Comparison of ENCODE assay signal across 11 cellular contexts in genomic region chr2:64978514-64979268, GRCh38. TPM values are rescaled to one million over a fixed set of nuclear protein-coding genes. Genes with fewer than 3 reads are reported as not detected.
A peak's percentile ranks its signal among the peaks of the same experiment; 100 is the strongest.
DNase-seq lines count a peak whose midpoint lies in the region; TF ChIP-seq lines count a peak whose summit lies in the region.
"Had no signal": no experiment of that assay in that cellular context is flagged by ENCODE, and none has a peak within 500 bp of the region (broad histone marks: within the 10 kb centered on the region; RNA-seq: fewer than 3 reads in every experiment).

No MANE protein-coding gene starts in this region.

- H3K4me2 ChIP-seq in OCI-LY7 (ENCODE audit: low read length) = no peak overlapping the region

- H3K36me3 ChIP-seq in OCI-LY7 (ENCODE audit: insufficient read depth, low read length) = no peaks in the 10 kb centered on the region

- H4K20me1 ChIP-seq in OCI-LY7 (ENCODE audit: insufficient read depth, low read length) = no peaks in the 10 kb centered on the region

- H3K9me3 ChIP-seq in OCI-LY7 (ENCODE audit: low read length) = no peaks in the 10 kb centered on the region

- no TSS peak for BruUV-seq in OCI-LY7 (replicated peaks; lab: Mats Ljungman, UMichigan)

- no peak overlapping the region for H3K27ac Mint-ChIP-seq in activated T-helper 2 cell treated with anti-CD3 and anti-CD28 coated beads, Interferon-gamma antibody, Interleukin-2, Interleukin-4, amounts not matched to agents 10 μg/mL and 5 μg/mL and 100 μg/mL, durations not matched to agents 14 hours and 24 hours and 36 hours
- H3K27ac Mint-ChIP-seq: activated naive CD8-positive, alpha-beta T cell had no signal

- POLR2A ChIA-PET in OCI-LY7 (lab: Charles Lee) = interaction anchor here (0.7 to 1.9 kb wide), 4 partner anchors 9 to 25 kb away, joined by 3 to 10 read pairs (median 4); no protein-coding TSS in a partner anchor
- POLR2A ChIA-PET in HEK293T (lab: Yijun Ruan, JAX) = interaction anchor here (0.7 to 1.7 kb wide), 4 partner anchors 10 to 77 kb away, joined by 3 to 7 read pairs (median 3); partner anchors contain the start of gene CEP68

- H3K27me3 Mint-ChIP-seq in activated T-helper 2 cell treated with anti-CD3 and anti-CD28 coated beads, Interferon-gamma antibody, Interleukin-2, Interleukin-4, amounts not matched to agents 10 μg/mL and 5 μg/mL and 100 μg/mL, durations not matched to agents 14 hours and 24 hours and 36 hours (ENCODE audit: low read depth) = peaks cover 10% of the 10 kb centered on the region
- H3K27me3 Mint-ChIP-seq: activated naive CD8-positive, alpha-beta T cell had no signal

- H3K27ac ChIP-seq in OCI-LY7 (ENCODE audit: low read depth, low read length, poor library complexity, severe bottlenecking) (no peak overlapping the region), epithelial cell of prostate (peak overlapping the region; percentile 85)

- CTCF ChIA-PET in OCI-LY7 (lab: Charles Lee; ENCODE audit: unreplicated experiment) = interaction anchor here (0.9 kb wide), 1 partner anchor 14 kb away, joined by 3 read pairs; no protein-coding TSS in a partner anchor
- CTCF ChIA-PET in HEK293T (lab: Yijun Ruan, JAX) = interaction anchor here (0.7 kb wide), 1 partner anchor 196 kb away, joined by 3 read pairs; no protein-coding TSS in a partner anchor

- H3K4me1 ChIP-seq in OCI-LY7 (ENCODE audit: insufficient read depth, low read length, poor library complexity, severe bottlenecking) = peaks cover 9% of the 10 kb centered on the region

- H3K36me3 Mint-ChIP-seq in activated T-helper 2 cell treated with anti-CD3 and anti-CD28 coated beads, Interferon-gamma antibody, Interleukin-2, Interleukin-4, amounts not matched to agents 10 μg/mL and 5 μg/mL and 100 μg/mL, durations not matched to agents 14 hours and 24 hours and 36 hours (ENCODE audit: low read depth) = peaks cover 3% of the 10 kb centered on the region
- H3K36me3 Mint-ChIP-seq: activated naive CD8-positive, alpha-beta T cell had no signal

- peaks cover 49% of the 10 kb centered on the region for H3K4me1 Mint-ChIP-seq in activated T-helper 2 cell treated with anti-CD3 and anti-CD28 coated beads, Interferon-gamma antibody, Interleukin-2, Interleukin-4, amounts not matched to agents 10 μg/mL and 5 μg/mL and 100 μg/mL, durations not matched to agents 14 hours and 24 hours and 36 hours (ENCODE audit: low read depth)

- H3K9me3 Mint-ChIP-seq in activated T-helper 2 cell treated with anti-CD3 and anti-CD28 coated beads, Interferon-gamma antibody, Interleukin-2, Interleukin-4, amounts not matched to agents 10 μg/mL and 5 μg/mL and 100 μg/mL, durations not matched to agents 14 hours and 24 hours and 36 hours = no peaks in the 10 kb centered on the region

- peak; percentile 59 for DNase-seq in A172 (ENCODE audit: low spot score)
- DNase-seq in GM12864 (ENCODE audit: low read depth) = no peak
- peak; percentile 32 for DNase-seq in OCI-LY7 (ENCODE audit: low spot score)
- no peak for DNase-seq in epithelial cell of prostate (ENCODE audit: low read depth, low spot score)
- DNase-seq in Ammon's horn (ENCODE audit: low spot score) = no peak
- no peak for DNase-seq in activated T-helper 2 cell treated with anti-CD3 and anti-CD28 coated beads, Interferon-gamma antibody, Interleukin-2, Interleukin-4, amounts not matched to agents 10 μg/mL and 5 μg/mL and 100 μg/mL, durations not matched to agents 14 hours and 24 hours and 36 hours (ENCODE audit: low spot score)
- no peak for DNase-seq in HEK293T (ENCODE audit: extremely low spot score)
- no peak for DNase-seq in activated CD8-positive, alpha-beta memory T cell treated with anti-CD3 and anti-CD28 coated beads for 24 hours
- DNase-seq: kidney; stimulated activated CD4-positive, alpha-beta T cell treated with anti-CD3 and anti-CD28 coated beads, Interleukin-4, amount 100 ng/mL, for 24 hours had no signal

- no peak overlapping the region for H2AFZ ChIP-seq in OCI-LY7 (ENCODE audit: low read length)

- TF ChIP-seq CTCF in GM12864 (IDR thresholded peaks at IDR 0.05; ENCODE audit: low read depth, low read length, missing control alignments) = peak; percentile 46
- peak; percentile 71 for TF ChIP-seq CTCF in OCI-LY7 (conservative IDR thresholded peaks at IDR 0.05; ENCODE audit: low read length)

- no peak overlapping the region for H3K4me3 Mint-ChIP-seq in activated T-helper 2 cell treated with anti-CD3 and anti-CD28 coated beads, Interferon-gamma antibody, Interleukin-2, Interleukin-4, amounts not matched to agents 10 μg/mL and 5 μg/mL and 100 μg/mL, durations not matched to agents 14 hours and 24 hours and 36 hours (ENCODE audit: low read depth)
- H3K4me3 Mint-ChIP-seq: activated naive CD8-positive, alpha-beta T cell had no signal

- intact Hi-C loops in OCI-LY7 (cut with micrococcal nuclease; ENCODE audit: unreplicated experiment) = no loop called here
- intact Hi-C loops in activated T-helper 2 cell treated with anti-CD3 and anti-CD28 coated beads, Interferon-gamma antibody, Interleukin-2, Interleukin-4, amounts not matched to agents 10 μg/mL and 5 μg/mL and 100 μg/mL, durations not matched to agents 14 hours and 24 hours and 36 hours (cut with micrococcal nuclease) = loop anchor here (1.0 kb wide), 1 partner anchor 65 kb away; no protein-coding TSS in a partner anchor

- no peaks in the 10 kb centered on the region for H3K9me2 ChIP-seq in OCI-LY7 (ENCODE audit: insufficient read depth, low read length)

- H3K79me2 ChIP-seq in OCI-LY7 (ENCODE audit: insufficient read depth, low read depth, low read length) = no peaks in the 10 kb centered on the region

- H3K4me3 ChIP-seq in GM12864 (ENCODE audit: low read depth, low read length) = no peak overlapping the region
- H3K4me3 ChIP-seq in OCI-LY7 (ENCODE audit: low read depth, low read length, poor library complexity, severe bottlenecking) = no peak overlapping the region

TF ChIP-seq in HEK293T, 16 proteins besides CTCF, POLR2A, EP300 and RAD21:
- TF ChIP-seq PKNOX1 (IDR thresholded peaks at IDR 0.05) = no peak
- TF ChIP-seq ELF4 (IDR thresholded peaks at IDR 0.05) = no peak
- no peak for TF ChIP-seq L3MBTL2 (conservative IDR thresholded peaks at IDR 0.05)
- TF ChIP-seq FOXK2 (IDR thresholded peaks at IDR 0.05) = no peak
- no peak for TF ChIP-seq CTBP1 (IDR thresholded peaks at IDR 0.05; ENCODE audit: borderline replicate concordance)
- TF ChIP-seq HDGF (IDR thresholded peaks at IDR 0.05; ENCODE audit: borderline replicate concordance) = no peak
- no peak for TF ChIP-seq TARDBP (IDR thresholded peaks at IDR 0.05)
- TF ChIP-seq ZNF384 (IDR thresholded peaks at IDR 0.05) = no peak
- no peak for TF ChIP-seq BHLHE40 (IDR thresholded peaks at IDR 0.05; ENCODE audit: borderline replicate concordance)
- TF ChIP-seq SUZ12 (IDR thresholded peaks at IDR 0.05) = no peak
- no peak for TF ChIP-seq ARNT (IDR thresholded peaks at IDR 0.05)
- TF ChIP-seq SP1 (IDR thresholded peaks at IDR 0.05) = no peak
- TF ChIP-seq FOXA1 (IDR thresholded peaks at IDR 0.05) = no peak
- no peak for TF ChIP-seq LEF1 (IDR thresholded peaks at IDR 0.05; ENCODE audit: borderline replicate concordance)

RNA-seq across cellular contexts. Expression of gene SLC1A4, which starts 10.5 kb away (rescaled TPM):
- total RNA-seq in A172 (2014; rRNA removed; shearing (Covaris generic)) = 9.8 and 10.9 TPM in 2 replicates
- total RNA-seq in OCI-LY7 (2014; rRNA removed; shearing (Covaris generic)) = 17.2 and 20.6 TPM in 2 replicates
- total RNA-seq in OCI-LY7 (2022) = 27.7 and 31.1 TPM in 2 replicates
- total RNA-seq in activated T-helper 2 cell treated with anti-CD3 and anti-CD28 coated beads, Interferon-gamma antibody, Interleukin-2, Interleukin-4, amounts not matched to agents 10 μg/mL and 5 μg/mL and 100 μg/mL, durations not matched to agents 14 hours and 24 hours and 36 hours = 21.0 and 22.5 TPM in 2 replicates

Comparison
In these comparisons a context has a peak if more than half of its experiments do, and no peak if none do; other contexts are left out.
1. DNase-seq: peak in A172 (single experiment) and OCI-LY7 (single experiment); none in GM12864 (single experiment), epithelial cell of prostate (single experiment), Ammon's horn (single experiment), activated T-helper 2 cell treated with anti-CD3 and anti-CD28 coated beads, Interferon-gamma antibody, Interleukin-2, Interleukin-4, amounts not matched to agents 10 μg/mL and 5 μg/mL and 100 μg/mL, durations not matched to agents 14 hours and 24 hours and 36 hours (single experiment), HEK293T (single experiment) and activated CD8-positive, alpha-beta memory T cell treated with anti-CD3 and anti-CD28 coated beads for 24 hours (single experiment).